ENCODE assay signal across 20 cellular contexts in the genomic region with DNA sequence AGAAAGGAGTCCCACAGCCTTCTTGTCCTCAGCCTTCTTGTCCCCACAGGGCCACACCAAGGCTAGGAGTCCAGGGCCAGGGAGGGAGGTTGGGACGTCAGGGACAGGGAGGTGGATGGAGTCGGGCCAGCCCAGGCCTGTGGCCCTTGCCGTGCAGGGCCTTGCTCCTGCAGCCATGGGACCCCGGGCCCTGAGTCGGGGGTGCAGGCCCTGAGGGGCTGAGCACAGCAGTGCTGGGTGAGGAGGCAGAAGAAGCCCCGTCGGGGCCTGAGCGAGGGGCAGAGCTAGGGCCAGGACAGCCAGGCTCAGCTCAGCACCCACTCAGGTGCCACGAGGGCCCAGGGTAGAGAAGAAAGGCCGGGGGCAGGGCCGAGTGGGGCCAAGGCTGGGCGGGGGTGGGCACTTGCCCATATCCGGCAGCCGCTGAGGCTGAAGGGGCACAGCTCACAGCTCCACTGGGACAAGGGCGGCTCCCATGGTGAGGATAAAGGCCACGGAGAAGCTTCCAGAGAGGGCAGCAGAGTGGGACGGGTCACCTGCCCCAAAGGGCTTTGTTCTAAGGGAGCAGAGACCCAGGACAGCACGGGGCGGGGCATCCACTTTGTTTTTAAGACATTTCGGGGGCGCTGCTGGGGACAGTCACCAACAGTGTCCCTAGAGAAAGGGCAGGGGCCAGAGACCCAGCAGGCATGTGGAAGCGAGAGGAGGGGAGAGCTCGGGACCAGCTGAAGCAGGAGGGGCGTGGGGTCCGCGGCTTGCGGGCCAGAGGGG. TPM values are rescaled to one million over a fixed set of nuclear protein-coding genes. Genes with fewer than 3 reads are reported as not detected.
DNase-seq lines count a peak whose midpoint lies in the region; ATAC-seq and TF ChIP-seq lines count a peak whose summit lies in the region.
"Had no signal": no experiment of that assay in that cellular context is flagged by ENCODE, and none has a peak within 500 bp of the region (broad histone marks: within the 10 kb centered on the region; RNA-seq: fewer than 3 reads in every experiment).

No MANE protein-coding gene starts in this region.

- peak overlapping the region; percentile 72 for H3K27ac ChIP-seq in BLaER1

- no peak for ATAC-seq in natural killer cell treated with Interleukin-12 subunit alpha and Interleukin-12 subunit beta and Interleukin-15 and Interleukin-18, amount 100 ng/mL, for 72 hours
- ATAC-seq in HG03095 (IDR thresholded peaks at IDR 0.05; ENCODE audit: unreplicated experiment) (no peak), GM21367 (IDR thresholded peaks at IDR 0.05; ENCODE audit: unreplicated experiment) (no peak)
- ATAC-seq: K562 had no signal

- H4K20me1 ChIP-seq in BLaER1: no peaks in the 10 kb centered on the region

- in situ Hi-C loops in GM13976 (cut with MboI; ENCODE audit: low sequenced_read_pairs, unreplicated experiment): no loop called here

- H3K27me3 Mint-ChIP-seq in brain: no peaks in the 10 kb centered on the region
- no peaks in the 10 kb centered on the region for H3K27me3 Mint-ChIP-seq in natural killer cell treated with Interleukin-12 subunit alpha and Interleukin-12 subunit beta and Interleukin-15 and Interleukin-18, amount 100 ng/mL, for 72 hours

- H3K4me3 ChIP-seq in BLaER1: no peak overlapping the region
- H3K4me3 ChIP-seq: K562 had no signal

- H3K9me3 ChIP-seq in BLaER1: peaks cover under 1% of the 10 kb centered on the region; the same call in 1 of the 2 replicates

- peaks cover 11% of the 10 kb centered on the region for H3K4me1 Mint-ChIP-seq in brain
- H3K4me1 Mint-ChIP-seq in natural killer cell treated with Interleukin-12 subunit alpha and Interleukin-12 subunit beta and Interleukin-15 and Interleukin-18, amount 100 ng/mL, for 72 hours (ENCODE audit: low read depth in 2 of 2): peaks cover 0 to 24% of the 10 kb centered on the region in 2 donors

- peak overlapping the region; percentile 57; the same call in 1 of the 2 replicates for H3K9ac ChIP-seq in BLaER1

- TF ChIP-seq CTCF in GM13976 (IDR thresholded peaks at IDR 0.05; ENCODE audit: borderline replicate concordance, control extremely low read depth, extremely low read depth, insufficient read depth, missing control alignments) (no peak), brain (conservative IDR thresholded peaks at IDR 0.05) (no peak)

- peaks cover 26% of the 10 kb centered on the region for H3K4me1 ChIP-seq in BLaER1

- H3K27me3 ChIP-seq in BLaER1: no peaks in the 10 kb centered on the region

- no peaks in the 10 kb centered on the region for H3K36me3 Mint-ChIP-seq in brain
- H3K36me3 Mint-ChIP-seq in natural killer cell treated with Interleukin-12 subunit alpha and Interleukin-12 subunit beta and Interleukin-15 and Interleukin-18, amount 100 ng/mL, for 72 hours: no peaks in the 10 kb centered on the region

- H3K4me2 ChIP-seq in BLaER1: no peak overlapping the region

- peaks cover 0 to 4% (median 0%) of the 10 kb centered on the region in 5 experiments for H3K9me3 Mint-ChIP-seq in brain
- peaks cover 1% of the 10 kb centered on the region for H3K9me3 Mint-ChIP-seq in natural killer cell treated with Interleukin-12 subunit alpha and Interleukin-12 subunit beta and Interleukin-15 and Interleukin-18, amount 100 ng/mL, for 72 hours

- H3K4me3 Mint-ChIP-seq in brain: no peak overlapping the region
- H3K4me3 Mint-ChIP-seq in natural killer cell treated with Interleukin-12 subunit alpha and Interleukin-12 subunit beta and Interleukin-15 and Interleukin-18, amount 100 ng/mL, for 72 hours: no peak overlapping the region
- H3K4me3 Mint-ChIP-seq: CD14-positive monocyte had no signal

- no peaks in the 10 kb centered on the region for H3K36me3 ChIP-seq in BLaER1

- peak overlapping the region in 3 of 5 experiments; percentile 76 to 89 (median 77) for H3K27ac Mint-ChIP-seq in brain
- H3K27ac Mint-ChIP-seq in natural killer cell treated with Interleukin-12 subunit alpha and Interleukin-12 subunit beta and Interleukin-15 and Interleukin-18, amount 100 ng/mL, for 72 hours: peak overlapping the region in 1 of 2 donors; percentile 76

- peak; percentile 22 for DNase-seq in GM13976 (ENCODE audit: low spot score)
- peak; percentile 47 for DNase-seq in natural killer cell treated with Interleukin-12 subunit alpha and Interleukin-12 subunit beta and Interleukin-15 and Interleukin-18, amount 100 ng/mL, for 72 hours (ENCODE audit: low spot score)
- no peak for DNase-seq in NCI-H1417 treated with DMSO at 0.1 percent for 48 hours (lab: John Stamatoyannopoulos, UW)
- no peak for DNase-seq in foreskin melanocyte
- DNase-seq: DMS 273 treated with DMSO at 0.1 percent for 48 hours; DND-41; HCEC 1CT; NCI-H1092 treated with DMSO at 0.1 percent for 48 hours; NCI-H2081; NK-92 treated with Interleukin-12 subunit alpha and Interleukin-12 subunit beta, amount 100 ng/mL, for 24 hours; SIG-M5 had no signal

RNA-seq across cellular contexts. Expression of gene MLC1, which starts 3.6 kb away (rescaled TPM):
- 83.5 TPM for polyA plus RNA-seq in brain (ENCODE audit: insufficient read depth, low read depth, low replicate concordance)
- 10 to 100 TPM in 1 of 2 donors, 1 to 10 TPM in 1; 4.5 to 14.8 TPM for total RNA-seq in natural killer cell treated with Interleukin-12 subunit alpha and Interleukin-12 subunit beta and Interleukin-15 and Interleukin-18, amount 100 ng/mL, for 72 hours
- total RNA-seq: G401, NCI-H460 had no signal

RNA-seq across cellular contexts. Expression of gene MOV10L1, which starts 8.2 kb away (rescaled TPM):
- 0.58 TPM for polyA plus RNA-seq in brain (ENCODE audit: insufficient read depth, low read depth, low replicate concordance)
- total RNA-seq in natural killer cell treated with Interleukin-12 subunit alpha and Interleukin-12 subunit beta and Interleukin-15 and Interleukin-18, amount 100 ng/mL, for 72 hours: not detected
- total RNA-seq: A673, G401 had no signal

RNA-seq across cellular contexts. Expression of gene TTLL8, which starts 23.5 kb away (rescaled TPM):
- not detected for polyA plus RNA-seq in brain (ENCODE audit: insufficient read depth, low read depth, low replicate concordance)
- not detected for total RNA-seq in natural killer cell treated with Interleukin-12 subunit alpha and Interleukin-12 subunit beta and Interleukin-15 and Interleukin-18, amount 100 ng/mL, for 72 hours
- total RNA-seq: A673, G401, K562, NCI-H460 had no signal
- polyA plus RNA-seq: CD14-positive monocyte, K562 had no signal

Comparison
In these comparisons a context has a peak if more than half of its experiments do, and no peak if none do; other contexts are left out.
1. DNase-seq: peak in GM13976 (single experiment) and natural killer cell treated with Interleukin-12 subunit alpha and Interleukin-12 subunit beta and Interleukin-15 and Interleukin-18, amount 100 ng/mL, for 72 hours (single experiment); none in NCI-H1417 treated with DMSO at 0.1 percent for 48 hours (single experiment) and foreskin melanocyte (single experiment).